In genomic region chr9:85038061-85038460, GRCh38 we compare ENCODE assay signal across 20 cellular contexts.
DNase-seq lines count a peak whose midpoint lies in the region; ATAC-seq and TF ChIP-seq lines count a peak whose summit lies in the region.
"Had no signal": no experiment of that assay in that cellular context is flagged by ENCODE, and none has a peak within 500 bp of the region (broad histone marks: within the 10 kb centered on the region; RNA-seq: fewer than 3 reads in every experiment).

No MANE protein-coding gene starts in this region.

- no peaks in the 10 kb centered on the region for H3K79me2 ChIP-seq in OCI-LY7 (ENCODE audit: insufficient read depth, low read depth, low read length)

- no peaks in the 10 kb centered on the region for H3K36me3 ChIP-seq in BLaER1 treated with 17β-estradiol and CSF1 and Interleukin-3, amounts not matched to agents 10 nM and 100 nM
- H3K36me3 ChIP-seq in spleen (no peaks in the 10 kb centered on the region), OCI-LY7 (ENCODE audit: insufficient read depth, low read length) (no peaks in the 10 kb centered on the region)
- no peaks in the 10 kb centered on the region for H3K36me3 ChIP-seq in CD8-positive, alpha-beta T cell (ENCODE audit: insufficient read depth, low read length)
- H3K36me3 ChIP-seq: Peyer's patch had no signal

- CTCF ChIA-PET in OCI-LY7 (lab: Charles Lee; ENCODE audit: unreplicated experiment): no interaction called here
- CTCF ChIA-PET in CD8-positive, alpha-beta T cell (lab: Charles Lee): no interaction called here

- H3K36me3 Mint-ChIP-seq in CD8-positive, alpha-beta T cell: no peaks in the 10 kb centered on the region
- H3K36me3 Mint-ChIP-seq: CD4-positive, alpha-beta memory T cell had no signal

- H3K27ac Mint-ChIP-seq in CD8-positive, alpha-beta T cell: no peak overlapping the region
- H3K27ac Mint-ChIP-seq: CD4-positive, alpha-beta memory T cell; IgD-negative memory B cell had no signal

- no peaks in the 10 kb centered on the region for H3K9me3 ChIP-seq in BLaER1 treated with 17β-estradiol and CSF1 and Interleukin-3, amounts not matched to agents 10 nM and 100 nM (replicated peaks in 1 of 11)
- H3K9me3 ChIP-seq in spleen: no peaks in the 10 kb centered on the region
- no peaks in the 10 kb centered on the region for H3K9me3 ChIP-seq in OCI-LY7 (ENCODE audit: low read length)
- H3K9me3 ChIP-seq in CD8-positive, alpha-beta T cell (ENCODE audit: low read length): no peaks in the 10 kb centered on the region
- H3K9me3 ChIP-seq: Peyer's patch had no signal

- H3K9ac ChIP-seq in BLaER1 treated with 17β-estradiol and CSF1 and Interleukin-3, amounts not matched to agents 10 nM and 100 nM: no peak overlapping the region
- H3K9ac ChIP-seq: GM23248 had no signal

- TF ChIP-seq CTCF in spleen (IDR thresholded peaks at IDR 0.05 in 8 of 11, conservative IDR thresholded peaks at IDR 0.05 in 3 of 11) (no peak), OCI-LY7 (conservative IDR thresholded peaks at IDR 0.05; ENCODE audit: low read length) (no peak)
- no peak for TF ChIP-seq CTCF in CD8-positive, alpha-beta T cell (IDR thresholded peaks at IDR 0.05)

- peaks cover under 1% of the 10 kb centered on the region for H3K9me3 Mint-ChIP-seq in CD8-positive, alpha-beta T cell

- H2AFZ ChIP-seq in OCI-LY7 (ENCODE audit: low read length): no peak overlapping the region
- H2AFZ ChIP-seq: GM23248 had no signal

- H3K4me3 Mint-ChIP-seq in CD8-positive, alpha-beta T cell: no peak overlapping the region
- H3K4me3 Mint-ChIP-seq: CD4-positive, alpha-beta memory T cell; IgD-negative memory B cell had no signal

- H3K27me3 Mint-ChIP-seq in CD8-positive, alpha-beta T cell (ENCODE audit: low read depth): peaks cover 9% of the 10 kb centered on the region
- H3K27me3 Mint-ChIP-seq: IgD-negative memory B cell had no signal

- no peak for ATAC-seq in HG02938 (IDR thresholded peaks at IDR 0.05; ENCODE audit: unreplicated experiment)
- no peak for ATAC-seq in CD8-positive, alpha-beta T cell
- ATAC-seq: HCT116 had no signal

- TF ChIP-seq POLR2A in spleen (IDR thresholded peaks at IDR 0.05): no peak

- H3K27me3 ChIP-seq in BLaER1 treated with 17β-estradiol and CSF1 and Interleukin-3, amounts not matched to agents 10 nM and 100 nM: no peaks in the 10 kb centered on the region
- H3K27me3 ChIP-seq in spleen (replicated peaks in 1 of 7): peaks cover 0 to 39% (median 0%) of the 10 kb centered on the region in 7 donors
- no peaks in the 10 kb centered on the region for H3K27me3 ChIP-seq in CD8-positive, alpha-beta T cell (ENCODE audit: insufficient read depth, low read length)
- H3K27me3 ChIP-seq: Peyer's patch had no signal

- no peaks in the 10 kb centered on the region for H3K4me1 Mint-ChIP-seq in CD8-positive, alpha-beta T cell (ENCODE audit: low read depth)
- H3K4me1 Mint-ChIP-seq: CD4-positive, alpha-beta memory T cell had no signal

- no peaks in the 10 kb centered on the region for H3K9me2 ChIP-seq in OCI-LY7 (ENCODE audit: insufficient read depth, low read length)

- whole genome bisulfite sequencing in spleen, 5 donors: 61 to 71% (median 67%) methylated on average over 2 of the region's 2 CpGs

- H3K4me1 ChIP-seq in BLaER1 treated with 17β-estradiol and CSF1 and Interleukin-3, amounts not matched to agents 10 nM and 100 nM: peaks cover 6 to 27% (median 22%) of the 10 kb centered on the region in 10 experiments
- H3K4me1 ChIP-seq in spleen: no peaks in the 10 kb centered on the region
- H3K4me1 ChIP-seq in OCI-LY7 (ENCODE audit: insufficient read depth, low read length, poor library complexity, severe bottlenecking): no peaks in the 10 kb centered on the region
- H3K4me1 ChIP-seq in CD8-positive, alpha-beta T cell (ENCODE audit: insufficient read depth, low read length): no peaks in the 10 kb centered on the region
- H3K4me1 ChIP-seq: Peyer's patch had no signal

- intact Hi-C loops in spleen (cut with DNase I; ENCODE audit: low total_unique reads): no loop called here
- intact Hi-C loops in OCI-LY7 (cut with micrococcal nuclease; ENCODE audit: unreplicated experiment): no loop called here
- intact Hi-C loops in CD8-positive, alpha-beta T cell (cut with DNase I, micrococcal nuclease): no loop called here

- H3K4me2 ChIP-seq in BLaER1 treated with 17β-estradiol and CSF1 and Interleukin-3, amounts not matched to agents 10 nM and 100 nM: peak overlapping the region in 8 of 11 experiments; percentile 19 to 62 (median 50); a peak in 13 of 22 replicates
- H3K4me2 ChIP-seq in OCI-LY7 (ENCODE audit: low read length): no peak overlapping the region

- BruUV-seq in OCI-LY7 (replicated peaks; lab: Mats Ljungman, UMichigan): no TSS peak

- POLR2A ChIA-PET in OCI-LY7 (lab: Charles Lee): interaction anchor here (0.7 kb wide), 1 partner anchor 24 kb away, joined by 3 read pairs; no protein-coding TSS in a partner anchor
- POLR2A ChIA-PET in CD8-positive, alpha-beta T cell (lab: Charles Lee): no interaction called here

- H4K20me1 ChIP-seq in BLaER1 treated with 17β-estradiol and CSF1 and Interleukin-3, amounts not matched to agents 10 nM and 100 nM: no peaks in the 10 kb centered on the region
- H4K20me1 ChIP-seq in OCI-LY7 (ENCODE audit: insufficient read depth, low read length): no peaks in the 10 kb centered on the region

- DNase-seq in cerebellum (ENCODE audit: low spot score): peak; percentile 8
- peak; percentile 67 to 94 for DNase-seq in hippocampal formation (lab: John Stamatoyannopoulos, UW)
- peak; percentile 95 for DNase-seq in pons (ENCODE audit: low spot score)
- DNase-seq in spleen: no peak
- no peak for DNase-seq in OCI-LY7 (ENCODE audit: low spot score)
- no peak for DNase-seq in CD8-positive, alpha-beta T cell
- DNase-seq: CD4-positive, alpha-beta memory T cell; GF-D8; GM23248; MV-4-11; NCI-H1417 treated with DMSO at 0.1 percent for 48 hours; NCI-H2029; NCI-H2171 treated with DMSO at 0.1 percent for 48 hours; NCI-H82; Peyer's patch; SHP77 had no signal

- H3K27ac ChIP-seq in BLaER1 treated with 17β-estradiol and CSF1 and Interleukin-3, amounts not matched to agents 10 nM and 100 nM: no peak overlapping the region; a peak in 1 of 22 replicates
- H3K27ac ChIP-seq in spleen (no peak overlapping the region), OCI-LY7 (ENCODE audit: low read depth, low read length, poor library complexity, severe bottlenecking) (no peak overlapping the region)
- no peak overlapping the region for H3K27ac ChIP-seq in CD8-positive, alpha-beta T cell (ENCODE audit: low read depth, low read length)
- H3K27ac ChIP-seq: GM23248, Peyer's patch had no signal

- no peak overlapping the region for H3K4me3 ChIP-seq in BLaER1 treated with 17β-estradiol and CSF1 and Interleukin-3, amounts not matched to agents 10 nM and 100 nM
- H3K4me3 ChIP-seq in spleen: no peak overlapping the region
- no peak overlapping the region for H3K4me3 ChIP-seq in OCI-LY7 (ENCODE audit: low read depth, low read length, poor library complexity, severe bottlenecking)
- no peak overlapping the region for H3K4me3 ChIP-seq in CD8-positive, alpha-beta T cell (ENCODE audit: low read depth, low read length)
- H3K4me3 ChIP-seq: GM23248, Peyer's patch had no signal

Comparison
In these comparisons a context has a peak if more than half of its experiments do, and no peak if none do; other contexts are left out.
1. DNase-seq: peak in cerebellum (single experiment), hippocampal formation (2 of 2) and pons (single experiment); none in spleen (single experiment), OCI-LY7 (single experiment) and CD8-positive, alpha-beta T cell (0 of 7).